Comparison of ENCODE assay signal across 17 cellular contexts in genomic region chr5:136141561-136141960, GRCh38. TPM values are rescaled to one million over a fixed set of nuclear protein-coding genes. Genes with fewer than 3 reads are reported as not detected.
A peak's percentile ranks its signal among the peaks of the same experiment; 100 is the strongest.
DNase-seq lines count a peak whose midpoint lies in the region; ATAC-seq and TF ChIP-seq lines count a peak whose summit lies in the region.
"Had no signal": no experiment of that assay in that cellular context is flagged by ENCODE, and none has a peak within 500 bp of the region (broad histone marks: within the 10 kb centered on the region; RNA-seq: fewer than 3 reads in every experiment).

No MANE protein-coding gene starts in this region.

- no peak overlapping the region for H3K27ac ChIP-seq in MM.1S (ENCODE audit: low read length)
- H3K27ac ChIP-seq: gastroesophageal sphincter, tibial nerve had no signal

- no peak overlapping the region for H3K4me3 Mint-ChIP-seq in Calu3 (ENCODE audit: low read depth, unreplicated experiment)
- H3K4me3 Mint-ChIP-seq: CD4-positive, CD25-positive, alpha-beta regulatory T cell; IgD-negative memory B cell had no signal

- H2AFZ ChIP-seq in MM.1S (ENCODE audit: low read length): no peak overlapping the region

- peaks cover 40% of the 10 kb centered on the region for H3K4me1 Mint-ChIP-seq in Calu3 (ENCODE audit: low read depth, unreplicated experiment)

- no peaks in the 10 kb centered on the region for H3K36me3 ChIP-seq in MM.1S (replicated peaks; ENCODE audit: insufficient read depth, low read length)
- H3K36me3 ChIP-seq: gastroesophageal sphincter, tibial nerve had no signal

- no peaks in the 10 kb centered on the region for H3K9me3 Mint-ChIP-seq in Calu3 (ENCODE audit: low read depth, unreplicated experiment)
- H3K9me3 Mint-ChIP-seq: IgD-negative memory B cell had no signal

- H3K79me2 ChIP-seq in MM.1S (ENCODE audit: low read length): peaks cover 99% of the 10 kb centered on the region

- intact Hi-C loops in Calu3 (cut with micrococcal nuclease; ENCODE audit: unreplicated experiment): no loop called here

- H3K9me3 ChIP-seq in MM.1S (replicated peaks; ENCODE audit: insufficient read depth, low read length): no peaks in the 10 kb centered on the region
- H3K9me3 ChIP-seq: gastroesophageal sphincter, tibial nerve had no signal

- ATAC-seq in GM18511 (IDR thresholded peaks at IDR 0.05; ENCODE audit: unreplicated experiment) (peak; percentile 89), GM19468 (IDR thresholded peaks at IDR 0.05; ENCODE audit: extremely low read depth, unreplicated experiment) (peak; percentile 75), HG02970 (IDR thresholded peaks at IDR 0.05; ENCODE audit: low FRiP score, unreplicated experiment) (peak; percentile 77)
- ATAC-seq: gastroesophageal sphincter had no signal

- H3K27me3 ChIP-seq in MM.1S (replicated peaks; ENCODE audit: insufficient read depth, low read length): no peaks in the 10 kb centered on the region
- H3K27me3 ChIP-seq: gastroesophageal sphincter, tibial nerve had no signal

- H3K4me1 ChIP-seq in MM.1S (ENCODE audit: low read length): no peaks in the 10 kb centered on the region; the same call in 1 of the 2 replicates

- H3K27ac Mint-ChIP-seq in Calu3 (ENCODE audit: unreplicated experiment): no peak overlapping the region
- H3K27ac Mint-ChIP-seq: CD4-positive, CD25-positive, alpha-beta regulatory T cell; IgD-negative memory B cell had no signal

- no peak for TF ChIP-seq CTCF in MM.1S (IDR thresholded peaks at IDR 0.05; ENCODE audit: low read length)
- TF ChIP-seq CTCF in Calu3 (IDR thresholded peaks at IDR 0.05; ENCODE audit: unreplicated experiment): no peak

- H3K4me3 ChIP-seq in MM.1S (ENCODE audit: low read length): no peak overlapping the region
- H3K4me3 ChIP-seq: gastroesophageal sphincter, lung, tibial nerve had no signal

- no peaks in the 10 kb centered on the region for H3F3A ChIP-seq in MM.1S (ENCODE audit: insufficient read depth, low read length)

- CTCF ChIA-PET in Calu3 (lab: Charles Lee): no interaction called here

- H3K36me3 Mint-ChIP-seq in Calu3 (ENCODE audit: insufficient read depth, unreplicated experiment): no peaks in the 10 kb centered on the region
- H3K36me3 Mint-ChIP-seq: CD4-positive, CD25-positive, alpha-beta regulatory T cell; IgD-negative memory B cell had no signal

- H3K27me3 Mint-ChIP-seq in Calu3 (ENCODE audit: unreplicated experiment): no peaks in the 10 kb centered on the region
- H3K27me3 Mint-ChIP-seq: IgD-negative memory B cell had no signal

- H3K4me2 ChIP-seq in MM.1S (ENCODE audit: low read depth, low read length): no peak overlapping the region

- no peak overlapping the region for H3K9ac ChIP-seq in MM.1S (ENCODE audit: low read length)

- H4K20me1 ChIP-seq in MM.1S (ENCODE audit: insufficient read depth, low read length): peaks cover 80% of the 10 kb centered on the region

- DNase-seq in MM.1S (peak; percentile 7), NCI-H2171 (lab: John Stamatoyannopoulos, UW) (no peak), NCI-H2107 treated with DMSO at 0.1 percent for 48 hours (lab: John Stamatoyannopoulos, UW; ENCODE audit: unreplicated experiment) (no peak), midbrain (lab: John Stamatoyannopoulos, UW) (no peak), Calu3 (no peak)
- DNase-seq: activated T-cell treated with anti-CD3 and anti-CD28 coated beads for 4 hours; caudate nucleus; CD4-positive, CD25-positive, alpha-beta regulatory T cell; T-helper 1 cell had no signal

- no TSS peak for BruUV-seq in Calu3 (replicated peaks; lab: Mats Ljungman, UMichigan)

- H3K9me2 ChIP-seq in MM.1S (replicated peaks; ENCODE audit: insufficient read depth, low read length): no peaks in the 10 kb centered on the region

RNA-seq across cellular contexts. Expression of gene SMAD5, which starts 8.9 kb away (rescaled TPM):
- total RNA-seq in Calu3 (2022): 93.1 and 94.2 TPM in 2 replicates

RNA-seq across cellular contexts. Expression of gene SMIM32, which starts 51.4 kb away (rescaled TPM):
- 0.37 and 0.42 TPM in 2 replicates for total RNA-seq in Calu3 (2022)
- total RNA-seq: CD4-positive, CD25-positive, alpha-beta regulatory T cell; gastroesophageal sphincter; posterior vena cava; tibial nerve had no signal
